22 cellular contexts compared by ENCODE assay signal in the genomic region with DNA sequence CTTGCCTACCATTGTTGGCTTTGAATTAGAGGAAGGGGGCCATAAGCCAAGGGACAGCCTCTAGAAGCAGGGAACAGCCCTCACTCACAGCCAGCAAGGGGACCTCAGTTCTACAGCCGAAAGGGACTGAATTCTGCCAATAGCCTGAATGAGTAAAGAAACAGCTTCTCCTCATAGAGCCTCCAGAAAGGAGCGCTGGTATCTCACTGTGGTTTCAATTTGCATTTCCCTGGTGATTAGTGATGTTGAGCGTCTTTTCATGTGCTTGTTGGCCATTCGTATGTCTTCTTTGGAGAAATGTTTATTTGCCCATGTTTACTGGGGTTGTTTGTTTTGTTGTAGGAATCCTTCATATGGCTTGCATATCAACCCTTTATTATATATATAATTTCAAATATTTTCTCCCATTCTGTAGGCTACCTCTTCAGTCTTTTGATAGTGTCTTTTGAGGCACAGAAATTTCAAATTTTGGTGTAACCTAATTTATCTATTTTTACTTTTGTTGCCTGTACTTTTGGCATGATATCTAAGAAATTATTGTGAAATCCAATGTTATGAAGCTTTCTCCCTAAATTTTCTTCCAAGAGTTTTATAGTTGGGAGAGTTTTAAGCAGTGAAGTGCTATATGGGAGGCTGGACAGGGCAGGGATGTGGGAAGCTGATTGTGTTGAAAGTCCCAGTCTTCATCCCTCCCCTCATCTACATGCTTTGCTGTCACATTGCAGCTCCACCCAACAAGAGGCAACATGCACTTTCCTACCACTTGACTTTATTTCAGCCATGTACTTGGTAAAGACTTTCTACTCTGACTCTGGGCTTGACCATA. TPM values are rescaled to one million over a fixed set of nuclear protein-coding genes. Genes with fewer than 3 reads are reported as not detected.
DNase-seq lines count a peak whose midpoint lies in the region; ATAC-seq and TF ChIP-seq lines count a peak whose summit lies in the region.
"Had no signal": no experiment of that assay in that cellular context is flagged by ENCODE, and none has a peak within 500 bp of the region (broad histone marks: within the 10 kb centered on the region; RNA-seq: fewer than 3 reads in every experiment).

No MANE protein-coding gene starts in this region.

- TF ChIP-seq POLR2A in gastroesophageal sphincter (IDR thresholded peaks at IDR 0.05): no peak

- H3K4me2 ChIP-seq in BLaER1 (peak overlapping the region; percentile 71), OCI-LY7 (ENCODE audit: low read length) (peak overlapping the region; percentile 46)

- H3K36me3 ChIP-seq in BLaER1 (no peaks in the 10 kb centered on the region), OCI-LY7 (ENCODE audit: insufficient read depth, low read length) (no peaks in the 10 kb centered on the region), gastroesophageal sphincter (no peaks in the 10 kb centered on the region)
- H3K36me3 ChIP-seq: esophagus muscularis mucosa, heart right ventricle, transverse colon had no signal

- peaks cover 4% of the 10 kb centered on the region; the same call in 1 of the 2 replicates for H3K9me3 ChIP-seq in BLaER1
- peaks cover 6% of the 10 kb centered on the region; the same call in 1 of the 2 replicates for H3K9me3 ChIP-seq in OCI-LY7 (ENCODE audit: low read length)
- H3K9me3 ChIP-seq in gastroesophageal sphincter: no peaks in the 10 kb centered on the region
- H3K9me3 ChIP-seq: esophagus muscularis mucosa, heart right ventricle, psoas muscle, transverse colon had no signal

- H4K20me1 ChIP-seq in BLaER1 (no peaks in the 10 kb centered on the region), OCI-LY7 (ENCODE audit: insufficient read depth, low read length) (no peaks in the 10 kb centered on the region)

- TF ChIP-seq CTCF in OCI-LY7 (conservative IDR thresholded peaks at IDR 0.05; ENCODE audit: low read length) (no peak), gastroesophageal sphincter (IDR thresholded peaks at IDR 0.05) (no peak)

- CTCF ChIA-PET in OCI-LY7 (lab: Charles Lee; ENCODE audit: unreplicated experiment): no interaction called here

- ATAC-seq in GM21825 (IDR thresholded peaks at IDR 0.05; ENCODE audit: unreplicated experiment): peak; percentile 59
- ATAC-seq in gastroesophageal sphincter: peak; percentile 46
- no peak for ATAC-seq in GM19351 (IDR thresholded peaks at IDR 0.05; ENCODE audit: unreplicated experiment)
- no peak for ATAC-seq in GM21360 (IDR thresholded peaks at IDR 0.05; ENCODE audit: unreplicated experiment)
- ATAC-seq: heart right ventricle; psoas muscle; stimulated activated effector memory CD8-positive, alpha-beta T cell treated with anti-CD3 and anti-CD28 coated beads, Interleukin-12 subunit alpha, Interleukin-12 subunit beta, amount 100 ng/mL, for 72 hours had no signal

- H3K27ac ChIP-seq in BLaER1 (no peak overlapping the region), OCI-LY7 (ENCODE audit: low read depth, low read length, poor library complexity, severe bottlenecking) (peak overlapping the region; percentile 94), gastroesophageal sphincter (no peak overlapping the region)
- H3K27ac ChIP-seq: esophagus muscularis mucosa, heart right ventricle, psoas muscle, transverse colon had no signal

- POLR2A ChIA-PET in OCI-LY7 (lab: Charles Lee): interaction anchor here (0.6 to 8.9 kb wide), 9 partner anchors 8 to 595 kb away, joined by 3 to 58 read pairs (median 4); no protein-coding TSS in a partner anchor

- H3K4me1 ChIP-seq in BLaER1 (peaks cover 44% of the 10 kb centered on the region), OCI-LY7 (ENCODE audit: insufficient read depth, low read length, poor library complexity, severe bottlenecking) (peaks cover 83% of the 10 kb centered on the region), gastroesophageal sphincter (peaks cover 0 to 8% (median 0%) of the 10 kb centered on the region in 3 donors)
- H3K4me1 ChIP-seq: psoas muscle had no signal

- BruUV-seq in OCI-LY7 (replicated peaks; lab: Mats Ljungman, UMichigan): no TSS peak

- WGBS in gastroesophageal sphincter (ENCODE audit: low coverage in 1 of 2), 2 donors: 80 to 88% methylated on average over 4 of the region's 4 CpGs

- H3K9ac ChIP-seq in BLaER1: no peak overlapping the region

- DNase-seq in OCI-LY7 (ENCODE audit: low spot score) (peak; percentile 61), NCI-H2081 (lab: John Stamatoyannopoulos, UW) (no peak), kidney tubule cell (ENCODE audit: low spot score) (no peak)
- DNase-seq: activated CD4-positive, CD25-positive, alpha-beta regulatory T cell treated with anti-CD3 and anti-CD28 coated beads, Interleukin-2, amount 50 U/mL, for 72 hours; CD4-positive, alpha-beta memory T cell; DMS79 treated with DMSO at 0.1 percent for 48 hours; H7; heart right ventricle; islet precursor cell; NCI-H187; NCI-H510A; nephron progenitor cell; psoas muscle; stimulated activated CD4-positive, alpha-beta T cell treated with anti-CD3 and anti-CD28 coated beads, Interleukin-12 subunit alpha, Interleukin-12 subunit beta, amount 100 ng/mL, for 4 hours; transverse colon had no signal

- H3K79me2 ChIP-seq in OCI-LY7 (ENCODE audit: insufficient read depth, low read depth, low read length): peaks cover under 1% of the 10 kb centered on the region; the same call in 1 of the 2 replicates

- intact Hi-C loops in OCI-LY7 (cut with micrococcal nuclease; ENCODE audit: unreplicated experiment): no loop called here

- no peak for TF ChIP-seq EP300 in gastroesophageal sphincter (IDR thresholded peaks at IDR 0.05)

- H3K4me3 ChIP-seq in BLaER1: no peak overlapping the region
- H3K4me3 ChIP-seq in OCI-LY7 (ENCODE audit: low read depth, low read length, poor library complexity, severe bottlenecking): peak overlapping the region; percentile 4
- no peak overlapping the region for H3K4me3 ChIP-seq in gastroesophageal sphincter
- H3K4me3 ChIP-seq: esophagus muscularis mucosa, heart right ventricle, psoas muscle, transverse colon had no signal

- peak overlapping the region; percentile 29; the same call in 1 of the 2 replicates for H2AFZ ChIP-seq in OCI-LY7 (ENCODE audit: low read length)

- H3K27me3 ChIP-seq in BLaER1 (no peaks in the 10 kb centered on the region), gastroesophageal sphincter (no peaks in the 10 kb centered on the region)
- H3K27me3 ChIP-seq: esophagus muscularis mucosa, heart right ventricle, transverse colon had no signal

- H3K9me2 ChIP-seq in OCI-LY7 (ENCODE audit: insufficient read depth, low read length): no peaks in the 10 kb centered on the region

RNA-seq across cellular contexts. Expression of gene GPCPD1, which starts 57.1 kb away (rescaled TPM):
- 36.6 and 50.8 TPM in 2 replicates for total RNA-seq in OCI-LY7 (2014; rRNA removed; shearing (Covaris generic))
- total RNA-seq in OCI-LY7 (2022) (90.7 and 101 TPM in 2 replicates), gastroesophageal sphincter (10 to 100 TPM; 17.7 to 34.1 (median 24.7) TPM)

Comparison
In these comparisons a context has a peak if more than half of its experiments do, and no peak if none do; other contexts are left out.
1. ATAC-seq: peak in GM21825 (single experiment) and gastroesophageal sphincter (single experiment); none in GM19351 (single experiment) and GM21360 (single experiment).